Comparison of ENCODE assay signal across 8 cellular contexts in genomic region chr4:184417802-184418511, GRCh38. TPM values are rescaled to one million over a fixed set of nuclear protein-coding genes. Genes with fewer than 3 reads are reported as not detected.
DNase-seq lines count a peak whose midpoint lies in the region; ATAC-seq and TF ChIP-seq lines count a peak whose summit lies in the region.

No MANE protein-coding gene starts in this region.

- H3K9me3 ChIP-seq in heart left ventricle: peaks cover 0 to 7% (median 0%) of the 10 kb centered on the region in 12 donors

- H3K27me3 ChIP-seq in heart left ventricle: no peaks in the 10 kb centered on the region

- CTCF ChIA-PET in HEK293T (lab: Yijun Ruan, JAX): interaction anchor here (0.7 kb wide), 1 partner anchor 22 kb away, joined by 3 read pairs; no protein-coding TSS in a partner anchor

- no peaks in the 10 kb centered on the region for H3K27me3 Mint-ChIP-seq in activated T-helper 17 cell treated with anti-CD3 and anti-CD28 coated beads, Interleukin-2, amount 50 U/mL, for 72 hours
- H3K27me3 Mint-ChIP-seq in stimulated activated naive B cell treated with anti-CD40 and anti-IgM and Interleukin-4, amounts not matched to agents 10 μg/mL and 1 μg/mL and 100 μg/mL, for 72 hours: no peaks in the 10 kb centered on the region

- TF ChIP-seq POLR2A in heart left ventricle (IDR thresholded peaks at IDR 0.05): no peak

- DNase-seq in Daoy (ENCODE audit: low read depth) (peak; percentile 57), HS-27A (ENCODE audit: low read depth) (peak; percentile 7), heart left ventricle (no peak), HEK293T (ENCODE audit: extremely low spot score) (no peak)
- no peak for DNase-seq in stimulated activated naive B cell treated with anti-CD40 and anti-IgM and Interleukin-4, amounts not matched to agents 10 μg/mL and 1 μg/mL and 100 μg/mL, for 72 hours
- DNase-seq in stimulated activated CD4-positive, alpha-beta T cell treated with anti-CD3 and anti-CD28 coated beads, Interleukin-12 subunit alpha, Interleukin-12 subunit beta, amount 100 ng/mL, for 4 hours: no peak

- H3K4me3 ChIP-seq in heart left ventricle: peak overlapping the region in 5 of 12 donors; percentile 29 to 54 (median 38)

- H3K4me3 Mint-ChIP-seq in activated T-helper 17 cell treated with anti-CD3 and anti-CD28 coated beads, Interleukin-2, amount 50 U/mL, for 72 hours: peak overlapping the region; percentile 77
- H3K4me3 Mint-ChIP-seq in stimulated activated naive B cell treated with anti-CD40 and anti-IgM and Interleukin-4, amounts not matched to agents 10 μg/mL and 1 μg/mL and 100 μg/mL, for 72 hours: peak overlapping the region; percentile 37 to 61

- H3K36me3 Mint-ChIP-seq in activated T-helper 17 cell treated with anti-CD3 and anti-CD28 coated beads, Interleukin-2, amount 50 U/mL, for 72 hours (ENCODE audit: low read depth): peaks cover 78% of the 10 kb centered on the region
- peaks cover 40 to 66% of the 10 kb centered on the region in 2 donors for H3K36me3 Mint-ChIP-seq in stimulated activated naive B cell treated with anti-CD40 and anti-IgM and Interleukin-4, amounts not matched to agents 10 μg/mL and 1 μg/mL and 100 μg/mL, for 72 hours

- 74 to 82% (median 81%) methylated on average over 8 of the region's 8 CpGs for WGBS in heart left ventricle, 4 donors

- peaks cover 0 to 58% (median 43%) of the 10 kb centered on the region in 9 donors for H3K36me3 ChIP-seq in heart left ventricle

- peak; percentile 61 for ATAC-seq in GM21360 (IDR thresholded peaks at IDR 0.05; ENCODE audit: unreplicated experiment)
- ATAC-seq in activated T-helper 17 cell treated with anti-CD3 and anti-CD28 coated beads, Interleukin-2, amount 50 U/mL, for 72 hours (replicated peaks): peak; percentile 77
- ATAC-seq in heart left ventricle: peak in 2 of 4 donors; percentile 19 to 40
- peak; percentile 66 to 80 for ATAC-seq in stimulated activated naive B cell treated with anti-CD40 and anti-IgM and Interleukin-4, amounts not matched to agents 10 μg/mL and 1 μg/mL and 100 μg/mL, for 72 hours (replicated peaks)

- intact Hi-C loops in heart left ventricle (cut with DNase I): no loop called here

- H3K27ac ChIP-seq in heart left ventricle: peak overlapping the region; percentile 33 to 93 (median 68)

- H3K27ac Mint-ChIP-seq in activated T-helper 17 cell treated with anti-CD3 and anti-CD28 coated beads, Interleukin-2, amount 50 U/mL, for 72 hours: peak overlapping the region; percentile 88
- peak overlapping the region; percentile 82 for H3K27ac Mint-ChIP-seq in stimulated activated naive B cell treated with anti-CD40 and anti-IgM and Interleukin-4, amounts not matched to agents 10 μg/mL and 1 μg/mL and 100 μg/mL, for 72 hours

- peaks cover 4% of the 10 kb centered on the region for H3K9me3 Mint-ChIP-seq in activated T-helper 17 cell treated with anti-CD3 and anti-CD28 coated beads, Interleukin-2, amount 50 U/mL, for 72 hours
- peaks cover 4% of the 10 kb centered on the region in 2 donors for H3K9me3 Mint-ChIP-seq in stimulated activated naive B cell treated with anti-CD40 and anti-IgM and Interleukin-4, amounts not matched to agents 10 μg/mL and 1 μg/mL and 100 μg/mL, for 72 hours

- POLR2A ChIA-PET in HEK293T (lab: Yijun Ruan, JAX): no interaction called here

- TF ChIP-seq CTCF in heart left ventricle (IDR thresholded peaks at IDR 0.05): no peak

- H3K4me1 Mint-ChIP-seq in activated T-helper 17 cell treated with anti-CD3 and anti-CD28 coated beads, Interleukin-2, amount 50 U/mL, for 72 hours: peaks cover 62% of the 10 kb centered on the region
- H3K4me1 Mint-ChIP-seq in stimulated activated naive B cell treated with anti-CD40 and anti-IgM and Interleukin-4, amounts not matched to agents 10 μg/mL and 1 μg/mL and 100 μg/mL, for 72 hours: peaks cover 52 to 83% of the 10 kb centered on the region in 2 donors

- H3K4me1 ChIP-seq in heart left ventricle: peaks cover 6 to 81% (median 41%) of the 10 kb centered on the region in 12 donors

TF ChIP-seq in HEK293T, 16 proteins besides CTCF, POLR2A, EP300 and RAD21:
- TF ChIP-seq HDGF (IDR thresholded peaks at IDR 0.05; ENCODE audit: borderline replicate concordance) (no peak), LEF1 (IDR thresholded peaks at IDR 0.05; ENCODE audit: borderline replicate concordance) (no peak), NFRKB (IDR thresholded peaks at IDR 0.05) (no peak)
- TF ChIP-seq, protein P1, sequence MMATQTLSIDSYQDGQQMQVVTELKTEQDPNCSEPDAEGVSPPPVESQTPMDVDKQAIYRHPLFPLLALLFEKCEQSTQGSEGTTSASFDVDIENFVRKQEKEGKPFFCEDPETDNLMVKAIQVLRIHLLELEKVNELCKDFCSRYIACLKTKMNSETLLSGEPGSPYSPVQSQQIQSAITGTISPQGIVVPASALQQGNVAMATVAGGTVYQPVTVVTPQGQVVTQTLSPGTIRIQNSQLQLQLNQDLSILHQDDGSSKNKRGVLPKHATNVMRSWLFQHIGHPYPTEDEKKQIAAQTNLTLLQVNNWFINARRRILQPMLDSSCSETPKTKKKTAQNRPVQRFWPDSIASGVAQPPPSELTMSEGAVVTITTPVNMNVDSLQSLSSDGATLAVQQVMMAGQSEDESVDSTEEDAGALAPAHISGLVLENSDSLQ (IDR thresholded peaks at IDR 0.05): no peak

RNA-seq across cellular contexts. Expression of gene IRF2, which starts 56.4 kb away (rescaled TPM):
- 10.7 and 33.4 TPM in 2 replicates for total RNA-seq in Daoy (2014; rRNA removed; shearing (Covaris generic))
- 10 to 100 TPM; 48.1 to 61.7 TPM for total RNA-seq in activated T-helper 17 cell treated with anti-CD3 and anti-CD28 coated beads, Interleukin-2, amount 50 U/mL, for 72 hours
- total RNA-seq in heart left ventricle: 10 to 100 TPM; 21.7 to 47.2 (median 28.7) TPM
- 10 to 100 TPM; 11.5 to 12.0 TPM for polyA plus RNA-seq in heart left ventricle

Comparison
In these comparisons a context has a peak if more than half of its experiments do, and no peak if none do; other contexts are left out.
1. DNase-seq: peak in Daoy (single experiment) and HS-27A (single experiment); none in heart left ventricle (0 of 5), stimulated activated naive B cell treated with anti-CD40 and anti-IgM and Interleukin-4, amounts not matched to agents 10 μg/mL and 1 μg/mL and 100 μg/mL, for 72 hours (single experiment), HEK293T (single experiment) and stimulated activated CD4-positive, alpha-beta T cell treated with anti-CD3 and anti-CD28 coated beads, Interleukin-12 subunit alpha, Interleukin-12 subunit beta, amount 100 ng/mL, for 4 hours (single experiment).